Comparison of ENCODE assay signal across 21 cellular contexts in the genomic region with DNA sequence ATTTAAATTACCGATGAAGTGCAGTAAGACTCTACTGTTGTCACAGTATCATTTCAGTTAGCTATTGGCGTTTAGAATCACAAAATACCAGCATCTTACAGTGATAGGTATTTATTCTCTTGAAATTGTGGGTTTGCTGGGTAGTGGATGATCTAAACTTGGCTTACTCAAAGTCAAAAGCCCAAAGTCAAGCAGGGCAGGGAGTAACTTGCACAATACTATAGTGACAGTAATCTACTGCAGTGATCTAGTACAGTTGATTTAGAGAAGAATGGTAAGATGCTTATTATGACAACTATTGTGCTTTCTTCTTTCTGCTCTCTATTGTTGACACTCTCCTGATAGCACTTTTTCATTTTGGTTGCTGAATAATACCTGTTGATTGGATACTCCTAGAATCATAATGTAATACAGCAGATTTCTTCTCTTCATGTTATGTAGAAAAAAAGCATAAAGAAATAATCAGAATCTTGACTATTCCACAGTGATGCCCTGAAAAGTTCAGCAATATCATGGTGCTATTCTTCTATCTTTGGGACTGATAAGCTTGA.
"Had no signal": no experiment of that assay in that cellular context is flagged by ENCODE, and none has a peak within 500 bp of the region (broad histone marks: within the 10 kb centered on the region; RNA-seq: fewer than 3 reads in every experiment).

No MANE protein-coding gene starts in this region.

- H3K36me3 ChIP-seq: prostate gland, sigmoid colon, transverse colon had no signal

- H3K27ac ChIP-seq: dorsolateral prefrontal cortex, lower lobe of right lung, parathyroid adenoma, prostate gland, sigmoid colon, skin epidermis, stomach, thoracic aorta, transverse colon had no signal

- H3K9me3 ChIP-seq: heart right ventricle, lower lobe of right lung, prostate gland, sigmoid colon, stomach, thoracic aorta, transverse colon had no signal

- H3K4me3 ChIP-seq: dorsolateral prefrontal cortex, heart right ventricle, lower lobe of right lung, prostate gland, sigmoid colon, skin epidermis, stomach, thoracic aorta, transverse colon had no signal

- DNase-seq: cortex of kidney; dorsolateral prefrontal cortex; effector CD8-positive, alpha-beta T cell; foreskin melanocyte; heart right ventricle; hypothalamus; kidney glomerular epithelial cell; lower lobe of right lung; naive thymus-derived CD4-positive, alpha-beta T cell; nephron progenitor cell; sigmoid colon; stimulated activated CD4-positive, alpha-beta T cell treated with anti-CD3 and anti-CD28 coated beads, Interleukin-2, amount 100 ng/mL, for 24 hours; stimulated activated CD4-positive, alpha-beta T cell treated with anti-CD3 and anti-CD28 coated beads, Interleukin-4, amount 100 ng/mL, for 4 hours; stimulated activated naive CD4-positive, alpha-beta T cell; stomach; substantia nigra; transverse colon had no signal

- ATAC-seq: lower lobe of right lung; naive thymus-derived CD4-positive, alpha-beta T cell had no signal

- H3K9ac ChIP-seq: parathyroid adenoma had no signal

- H3K4me1 ChIP-seq: prostate gland, transverse colon had no signal

- H2AFZ ChIP-seq: parathyroid adenoma had no signal

- H3K27me3 ChIP-seq: dorsolateral prefrontal cortex, heart right ventricle, sigmoid colon, stomach, transverse colon had no signal
